2 cellular contexts compared by ENCODE assay signal in the genomic region with DNA sequence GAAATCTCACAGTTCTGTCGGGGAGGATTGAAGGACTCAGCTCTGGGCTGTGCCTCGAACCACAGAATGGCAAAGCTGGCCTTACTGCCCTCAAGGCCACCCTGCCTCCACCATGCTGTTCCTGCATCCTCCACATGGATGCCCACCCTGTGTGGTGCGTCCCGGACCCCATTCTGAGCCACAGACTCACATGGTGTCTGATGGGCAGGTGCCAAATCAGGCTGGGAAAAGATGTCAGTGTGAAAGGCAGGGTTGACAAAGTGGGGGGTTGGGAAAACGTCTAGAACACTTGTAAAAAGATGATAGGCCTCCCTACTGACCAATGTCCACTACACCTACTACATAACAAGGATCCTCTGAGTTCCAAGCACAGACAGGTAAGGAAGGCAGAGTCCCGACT.
A peak's percentile ranks its signal among the peaks of the same experiment; 100 is the strongest.
TF ChIP-seq lines count a peak whose summit lies in the region.

No MANE protein-coding gene starts in this region.

TF ChIP-seq in HepG2, 621 proteins besides CTCF, POLR2A, EP300 and RAD21:
- TF ChIP-seq GATA4 (IDR thresholded peaks at IDR 0.05; ENCODE audit: borderline replicate concordance, low read depth) (no peak), ZNF605 (CRISPR knock-in tag; IDR thresholded peaks at IDR 0.05) (0 out of 2 replicates have a peak, but pooled peaks have one; percentile 22), ZC3H13 (CRISPR knock-in tag; IDR thresholded peaks at IDR 0.05) (peak; percentile 56; the same call in 1 of the 2 replicates)
- TF ChIP-seq, protein P1, sequence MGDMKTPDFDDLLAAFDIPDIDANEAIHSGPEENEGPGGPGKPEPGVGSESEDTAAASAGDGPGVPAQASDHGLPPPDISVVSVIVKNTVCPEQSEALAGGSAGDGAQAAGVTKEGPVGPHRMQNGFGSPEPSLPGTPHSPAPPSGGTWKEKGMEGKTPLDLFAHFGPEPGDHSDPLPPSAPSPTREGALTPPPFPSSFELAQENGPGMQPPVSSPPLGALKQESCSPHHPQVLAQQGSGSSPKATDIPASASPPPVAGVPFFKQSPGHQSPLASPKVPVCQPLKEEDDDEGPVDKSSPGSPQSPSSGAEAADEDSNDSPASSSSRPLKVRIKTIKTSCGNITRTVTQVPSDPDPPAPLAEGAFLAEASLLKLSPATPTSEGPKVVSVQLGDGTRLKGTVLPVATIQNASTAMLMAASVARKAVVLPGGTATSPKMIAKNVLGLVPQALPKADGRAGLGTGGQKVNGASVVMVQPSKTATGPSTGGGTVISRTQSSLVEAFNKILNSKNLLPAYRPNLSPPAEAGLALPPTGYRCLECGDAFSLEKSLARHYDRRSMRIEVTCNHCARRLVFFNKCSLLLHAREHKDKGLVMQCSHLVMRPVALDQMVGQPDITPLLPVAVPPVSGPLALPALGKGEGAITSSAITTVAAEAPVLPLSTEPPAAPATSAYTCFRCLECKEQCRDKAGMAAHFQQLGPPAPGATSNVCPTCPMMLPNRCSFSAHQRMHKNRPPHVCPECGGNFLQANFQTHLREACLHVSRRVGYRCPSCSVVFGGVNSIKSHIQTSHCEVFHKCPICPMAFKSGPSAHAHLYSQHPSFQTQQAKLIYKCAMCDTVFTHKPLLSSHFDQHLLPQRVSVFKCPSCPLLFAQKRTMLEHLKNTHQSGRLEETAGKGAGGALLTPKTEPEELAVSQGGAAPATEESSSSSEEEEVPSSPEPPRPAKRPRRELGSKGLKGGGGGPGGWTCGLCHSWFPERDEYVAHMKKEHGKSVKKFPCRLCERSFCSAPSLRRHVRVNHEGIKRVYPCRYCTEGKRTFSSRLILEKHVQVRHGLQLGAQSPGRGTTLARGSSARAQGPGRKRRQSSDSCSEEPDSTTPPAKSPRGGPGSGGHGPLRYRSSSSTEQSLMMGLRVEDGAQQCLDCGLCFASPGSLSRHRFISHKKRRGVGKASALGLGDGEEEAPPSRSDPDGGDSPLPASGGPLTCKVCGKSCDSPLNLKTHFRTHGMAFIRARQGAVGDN (CRISPR knock-in tag; IDR thresholded peaks at IDR 0.05), result peak; percentile 29; the same call in 1 of the 2 replicates
- TF ChIP-seq, protein P2, sequence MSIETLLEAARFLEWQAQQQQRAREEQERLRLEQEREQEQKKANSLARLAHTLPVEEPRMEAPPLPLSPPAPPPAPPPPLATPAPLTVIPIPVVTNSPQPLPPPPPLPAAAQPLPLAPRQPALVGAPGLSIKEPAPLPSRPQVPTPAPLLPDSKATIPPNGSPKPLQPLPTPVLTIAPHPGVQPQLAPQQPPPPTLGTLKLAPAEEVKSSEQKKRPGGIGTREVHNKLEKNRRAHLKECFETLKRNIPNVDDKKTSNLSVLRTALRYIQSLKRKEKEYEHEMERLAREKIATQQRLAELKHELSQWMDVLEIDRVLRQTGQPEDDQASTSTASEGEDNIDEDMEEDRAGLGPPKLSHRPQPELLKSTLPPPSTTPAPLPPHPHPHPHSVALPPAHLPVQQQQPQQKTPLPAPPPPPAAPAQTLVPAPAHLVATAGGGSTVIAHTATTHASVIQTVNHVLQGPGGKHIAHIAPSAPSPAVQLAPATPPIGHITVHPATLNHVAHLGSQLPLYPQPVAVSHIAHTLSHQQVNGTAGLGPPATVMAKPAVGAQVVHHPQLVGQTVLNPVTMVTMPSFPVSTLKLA (IDR thresholded peaks at IDR 0.05), result peak; percentile 79

TF ChIP-seq in A549, 52 proteins besides CTCF, POLR2A, EP300 and RAD21:
- TF ChIP-seq ZSCAN20 (CRISPR knock-in tag; IDR thresholded peaks at IDR 0.05), result no peak
- no peak for TF ChIP-seq CHD2 (IDR thresholded peaks at IDR 0.05; ENCODE audit: low read length, partially characterized antibody)
- TF ChIP-seq JUNB (IDR thresholded peaks at IDR 0.05), result no peak
- no peak for TF ChIP-seq HOXB13 (CRISPR knock-in tag; IDR thresholded peaks at IDR 0.05; ENCODE audit: low read depth)
- TF ChIP-seq, protein P3, sequence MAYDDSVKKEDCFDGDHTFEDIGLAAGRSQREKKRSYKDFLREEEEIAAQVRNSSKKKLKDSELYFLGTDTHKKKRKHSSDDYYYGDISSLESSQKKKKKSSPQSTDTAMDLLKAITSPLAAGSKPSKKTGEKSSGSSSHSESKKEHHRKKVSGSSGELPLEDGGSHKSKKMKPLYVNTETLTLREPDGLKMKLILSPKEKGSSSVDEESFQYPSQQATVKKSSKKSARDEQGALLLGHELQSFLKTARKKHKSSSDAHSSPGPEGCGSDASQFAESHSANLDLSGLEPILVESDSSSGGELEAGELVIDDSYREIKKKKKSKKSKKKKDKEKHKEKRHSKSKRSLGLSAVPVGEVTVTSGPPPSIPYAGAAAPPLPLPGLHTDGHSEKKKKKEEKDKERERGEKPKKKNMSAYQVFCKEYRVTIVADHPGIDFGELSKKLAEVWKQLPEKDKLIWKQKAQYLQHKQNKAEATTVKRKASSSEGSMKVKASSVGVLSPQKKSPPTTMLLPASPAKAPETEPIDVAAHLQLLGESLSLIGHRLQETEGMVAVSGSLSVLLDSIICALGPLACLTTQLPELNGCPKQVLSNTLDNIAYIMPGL (CRISPR knock-in tag; IDR thresholded peaks at IDR 0.05; ENCODE audit: borderline replicate concordance), result no peak
- TF ChIP-seq, protein P4, sequence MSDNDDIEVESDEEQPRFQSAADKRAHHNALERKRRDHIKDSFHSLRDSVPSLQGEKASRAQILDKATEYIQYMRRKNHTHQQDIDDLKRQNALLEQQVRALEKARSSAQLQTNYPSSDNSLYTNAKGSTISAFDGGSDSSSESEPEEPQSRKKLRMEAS (IDR thresholded peaks at IDR 0.05), result no peak
